Comparison of ENCODE assay signal across 8 cellular contexts in the genomic region with DNA sequence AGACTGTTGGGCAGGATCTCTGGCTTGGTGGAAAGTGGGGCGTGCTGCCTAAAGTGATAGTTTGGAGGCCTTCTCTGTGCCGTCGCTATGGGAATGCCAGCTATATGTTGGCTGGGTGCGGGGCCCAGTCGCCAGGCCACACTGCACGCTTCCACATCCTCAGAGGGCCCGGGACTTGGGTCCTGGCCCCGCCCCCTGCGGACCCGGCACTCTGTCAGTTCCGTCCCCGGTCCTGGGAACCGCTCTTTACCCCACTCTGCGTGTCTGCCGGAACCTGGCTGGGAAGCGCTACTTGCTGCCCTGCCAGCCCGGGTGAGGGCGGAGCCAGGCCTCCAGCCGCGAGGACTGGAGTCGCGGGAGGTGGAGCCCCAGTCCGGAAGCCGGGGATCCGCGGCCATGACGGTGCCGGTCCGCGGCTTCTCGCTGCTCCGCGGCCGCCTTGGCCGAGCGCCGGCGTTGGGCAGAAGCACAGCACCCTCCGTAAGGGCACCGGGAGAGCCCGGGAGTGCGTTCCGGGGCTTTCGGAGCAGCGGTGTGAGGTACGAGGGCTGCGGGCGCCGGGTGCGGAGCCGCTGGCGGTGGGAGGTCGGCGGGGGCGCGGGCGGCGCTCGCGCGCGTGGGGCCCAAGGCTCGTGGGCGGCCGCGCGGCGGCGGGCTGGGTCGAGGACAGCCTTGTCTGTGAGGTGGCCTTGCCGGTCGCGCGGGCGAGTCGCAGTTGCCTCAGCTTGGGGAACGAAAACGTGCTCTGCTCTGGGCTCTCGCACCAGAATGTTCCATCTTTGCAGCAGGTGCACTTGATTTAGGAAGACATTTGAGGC. TPM values are rescaled to one million over a fixed set of nuclear protein-coding genes. Genes with fewer than 3 reads are reported as not detected.
A peak's percentile ranks its signal among the peaks of the same experiment; 100 is the strongest.
DNase-seq lines count a peak whose midpoint lies in the region; ATAC-seq and TF ChIP-seq lines count a peak whose summit lies in the region.

A gene (plus strand): TSS at position 376 of the 818 bp plus-strand sequence. CDS start 21 bp downstream, at position 397.

- ATAC-seq in GM19372 (IDR thresholded peaks at IDR 0.05; ENCODE audit: low read depth, unreplicated experiment) (peak; percentile 97), HG03521 (IDR thresholded peaks at IDR 0.05; ENCODE audit: unreplicated experiment) (peak; percentile 97)

- H3K27me3 ChIP-seq in liver (ENCODE audit: control insufficient read depth in 4 of 4, insufficient read depth in 4 of 4, low read length in 3 of 4), result no peaks in the 10 kb centered on the region

- H3K9ac ChIP-seq in liver (ENCODE audit: low read depth in 1 of 2, low read length in 2 of 2), result peak within 1 kb of the TSS; percentile 76 to 88

- DNase-seq in CD1c-positive myeloid dendritic cell (ENCODE audit: extremely low spot score) (peak; percentile 92), NCI-H69 (lab: John Stamatoyannopoulos, UW) (peak; percentile 87), dermis microvascular lymphatic vessel endothelial cell (ENCODE audit: low read depth in 2 of 2) (peak; percentile 94 to 97)
- DNase-seq in activated CD4-positive, alpha-beta T cell treated with anti-CD3 and anti-CD28 coated beads, Interleukin-2, amount 50 U/mL, for 4 hours, result peak; percentile 67 to 71
- DNase-seq in stimulated activated CD4-positive, alpha-beta T cell treated with anti-CD3 and anti-CD28 coated beads, Interleukin-4, amount 100 ng/mL, for 1 hour, result peak; percentile 83

- WGBS in liver, result under 1% methylated on average over 79 of the region's 79 CpGs

- H3K9me3 ChIP-seq in liver (ENCODE audit: control insufficient read depth in 4 of 4, low read length in 3 of 4), result no peaks in the 10 kb centered on the region

- H3K4me1 ChIP-seq in liver (ENCODE audit: control insufficient read depth in 4 of 4, insufficient read depth in 4 of 4, low read length in 3 of 4), result peaks cover 0 to 22% (median 9%) of the 10 kb centered on the region in 4 donors

- peaks cover 1 to 11% (median 6%) of the 10 kb centered on the region in 4 donors for H3K36me3 ChIP-seq in liver (ENCODE audit: control insufficient read depth in 4 of 4, insufficient read depth in 3 of 4, low read depth in 1 of 4, low read length in 3 of 4)

- peak within 1 kb of the TSS; percentile 78 to 92 for H3K27ac ChIP-seq in liver (ENCODE audit: low read depth in 1 of 2, low read length in 2 of 2)

- H3K4me3 ChIP-seq in liver (ENCODE audit: low read depth in 1 of 3, low read length in 3 of 3), result peak within 1 kb of the TSS; percentile 81 to 98 (median 88)

- no peak for TF ChIP-seq CTCF in liver (IDR thresholded peaks at IDR 0.05; ENCODE audit: low read depth, low read length, missing input control)

- peak in 1 of 2 donors; percentile 54 for TF ChIP-seq RAD21 in liver (IDR thresholded peaks at IDR 0.05)

TF ChIP-seq in liver, 16 proteins besides CTCF, POLR2A, EP300 and RAD21:
- TF ChIP-seq RXRA (IDR thresholded peaks at IDR 0.05), result peak in 1 of 2 donors; percentile 38
- peak; percentile 7 to 43 for TF ChIP-seq EGR1 (IDR thresholded peaks at IDR 0.05; ENCODE audit: low read depth in 2 of 2)
- TF ChIP-seq, protein P1, sequence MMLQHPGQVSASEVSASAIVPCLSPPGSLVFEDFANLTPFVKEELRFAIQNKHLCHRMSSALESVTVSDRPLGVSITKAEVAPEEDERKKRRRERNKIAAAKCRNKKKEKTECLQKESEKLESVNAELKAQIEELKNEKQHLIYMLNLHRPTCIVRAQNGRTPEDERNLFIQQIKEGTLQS (IDR thresholded peaks at IDR 0.05), result no peak
- TF ChIP-seq, protein P2, sequence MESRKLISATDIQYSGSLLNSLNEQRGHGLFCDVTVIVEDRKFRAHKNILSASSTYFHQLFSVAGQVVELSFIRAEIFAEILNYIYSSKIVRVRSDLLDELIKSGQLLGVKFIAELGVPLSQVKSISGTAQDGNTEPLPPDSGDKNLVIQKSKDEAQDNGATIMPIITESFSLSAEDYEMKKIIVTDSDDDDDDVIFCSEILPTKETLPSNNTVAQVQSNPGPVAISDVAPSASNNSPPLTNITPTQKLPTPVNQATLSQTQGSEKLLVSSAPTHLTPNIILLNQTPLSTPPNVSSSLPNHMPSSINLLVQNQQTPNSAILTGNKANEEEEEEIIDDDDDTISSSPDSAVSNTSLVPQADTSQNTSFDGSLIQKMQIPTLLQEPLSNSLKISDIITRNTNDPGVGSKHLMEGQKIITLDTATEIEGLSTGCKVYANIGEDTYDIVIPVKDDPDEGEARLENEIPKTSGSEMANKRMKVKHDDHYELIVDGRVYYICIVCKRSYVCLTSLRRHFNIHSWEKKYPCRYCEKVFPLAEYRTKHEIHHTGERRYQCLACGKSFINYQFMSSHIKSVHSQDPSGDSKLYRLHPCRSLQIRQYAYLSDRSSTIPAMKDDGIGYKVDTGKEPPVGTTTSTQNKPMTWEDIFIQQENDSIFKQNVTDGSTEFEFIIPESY (IDR thresholded peaks at IDR 0.05), result no peak
- peak in 1 of 2 donors; percentile 47 for TF ChIP-seq HNF4A (conservative IDR thresholded peaks at IDR 0.05)
- TF ChIP-seq GABPA (IDR thresholded peaks at IDR 0.05 in 1 of 2, conservative IDR thresholded peaks at IDR 0.05 in 1 of 2), result peak; percentile 33 to 83
- TF ChIP-seq NR2F2 (IDR thresholded peaks at IDR 0.05), result peak; percentile 6
- TF ChIP-seq, protein P3, sequence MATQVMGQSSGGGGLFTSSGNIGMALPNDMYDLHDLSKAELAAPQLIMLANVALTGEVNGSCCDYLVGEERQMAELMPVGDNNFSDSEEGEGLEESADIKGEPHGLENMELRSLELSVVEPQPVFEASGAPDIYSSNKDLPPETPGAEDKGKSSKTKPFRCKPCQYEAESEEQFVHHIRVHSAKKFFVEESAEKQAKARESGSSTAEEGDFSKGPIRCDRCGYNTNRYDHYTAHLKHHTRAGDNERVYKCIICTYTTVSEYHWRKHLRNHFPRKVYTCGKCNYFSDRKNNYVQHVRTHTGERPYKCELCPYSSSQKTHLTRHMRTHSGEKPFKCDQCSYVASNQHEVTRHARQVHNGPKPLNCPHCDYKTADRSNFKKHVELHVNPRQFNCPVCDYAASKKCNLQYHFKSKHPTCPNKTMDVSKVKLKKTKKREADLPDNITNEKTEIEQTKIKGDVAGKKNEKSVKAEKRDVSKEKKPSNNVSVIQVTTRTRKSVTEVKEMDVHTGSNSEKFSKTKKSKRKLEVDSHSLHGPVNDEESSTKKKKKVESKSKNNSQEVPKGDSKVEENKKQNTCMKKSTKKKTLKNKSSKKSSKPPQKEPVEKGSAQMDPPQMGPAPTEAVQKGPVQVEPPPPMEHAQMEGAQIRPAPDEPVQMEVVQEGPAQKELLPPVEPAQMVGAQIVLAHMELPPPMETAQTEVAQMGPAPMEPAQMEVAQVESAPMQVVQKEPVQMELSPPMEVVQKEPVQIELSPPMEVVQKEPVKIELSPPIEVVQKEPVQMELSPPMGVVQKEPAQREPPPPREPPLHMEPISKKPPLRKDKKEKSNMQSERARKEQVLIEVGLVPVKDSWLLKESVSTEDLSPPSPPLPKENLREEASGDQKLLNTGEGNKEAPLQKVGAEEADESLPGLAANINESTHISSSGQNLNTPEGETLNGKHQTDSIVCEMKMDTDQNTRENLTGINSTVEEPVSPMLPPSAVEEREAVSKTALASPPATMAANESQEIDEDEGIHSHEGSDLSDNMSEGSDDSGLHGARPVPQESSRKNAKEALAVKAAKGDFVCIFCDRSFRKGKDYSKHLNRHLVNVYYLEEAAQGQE (IDR thresholded peaks at IDR 0.05), result peak; percentile 47
- TF ChIP-seq JUND (IDR thresholded peaks at IDR 0.05), result peak in 1 of 2 donors; percentile 16
- TF ChIP-seq, protein P4, sequence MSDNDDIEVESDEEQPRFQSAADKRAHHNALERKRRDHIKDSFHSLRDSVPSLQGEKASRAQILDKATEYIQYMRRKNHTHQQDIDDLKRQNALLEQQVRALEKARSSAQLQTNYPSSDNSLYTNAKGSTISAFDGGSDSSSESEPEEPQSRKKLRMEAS (IDR thresholded peaks at IDR 0.05), result peak; percentile 76
- TF ChIP-seq FOXA1 (IDR thresholded peaks at IDR 0.05), result peak; percentile 43
- TF ChIP-seq YY1 (IDR thresholded peaks at IDR 0.05), result peak; percentile 94
- TF ChIP-seq HNF4G (IDR thresholded peaks at IDR 0.05), result no peak
- no peak for TF ChIP-seq FOXA2 (IDR thresholded peaks at IDR 0.05)
- TF ChIP-seq SP1 (IDR thresholded peaks at IDR 0.05), result peak; percentile 66
- peak; percentile 57 for TF ChIP-seq TAF1 (conservative IDR thresholded peaks at IDR 0.05)

RNA-seq across cellular contexts. Expression of the gene that starts here (rescaled TPM):
- total RNA-seq in dermis microvascular lymphatic vessel endothelial cell (13.2 and 14.4 TPM in 2 replicates), liver (10 to 100 TPM in 1 of 2 donors, 1 to 10 TPM in 1; 7.4 to 51.5 TPM)
- polyA plus RNA-seq in liver, result 10 to 100 TPM; 15.5 to 46.7 TPM

Comparison
In these comparisons a context has a peak if more than half of its experiments do, and no peak if none do; other contexts are left out.
1. Peak in every context shown above with its lines: DNase-seq, ATAC-seq, H3K4me3 ChIP-seq and H3K27ac ChIP-seq.